In genomic region chr7:148711191-148712102, GRCh38 we compare ENCODE assay signal across 1 cellular context.
TF ChIP-seq lines count a peak whose summit lies in the region.

No MANE protein-coding gene starts in this region.

TF ChIP-seq in A549, 52 proteins besides CTCF, POLR2A, EP300 and RAD21 (continued from another document):
- TF ChIP-seq, protein P1, sequence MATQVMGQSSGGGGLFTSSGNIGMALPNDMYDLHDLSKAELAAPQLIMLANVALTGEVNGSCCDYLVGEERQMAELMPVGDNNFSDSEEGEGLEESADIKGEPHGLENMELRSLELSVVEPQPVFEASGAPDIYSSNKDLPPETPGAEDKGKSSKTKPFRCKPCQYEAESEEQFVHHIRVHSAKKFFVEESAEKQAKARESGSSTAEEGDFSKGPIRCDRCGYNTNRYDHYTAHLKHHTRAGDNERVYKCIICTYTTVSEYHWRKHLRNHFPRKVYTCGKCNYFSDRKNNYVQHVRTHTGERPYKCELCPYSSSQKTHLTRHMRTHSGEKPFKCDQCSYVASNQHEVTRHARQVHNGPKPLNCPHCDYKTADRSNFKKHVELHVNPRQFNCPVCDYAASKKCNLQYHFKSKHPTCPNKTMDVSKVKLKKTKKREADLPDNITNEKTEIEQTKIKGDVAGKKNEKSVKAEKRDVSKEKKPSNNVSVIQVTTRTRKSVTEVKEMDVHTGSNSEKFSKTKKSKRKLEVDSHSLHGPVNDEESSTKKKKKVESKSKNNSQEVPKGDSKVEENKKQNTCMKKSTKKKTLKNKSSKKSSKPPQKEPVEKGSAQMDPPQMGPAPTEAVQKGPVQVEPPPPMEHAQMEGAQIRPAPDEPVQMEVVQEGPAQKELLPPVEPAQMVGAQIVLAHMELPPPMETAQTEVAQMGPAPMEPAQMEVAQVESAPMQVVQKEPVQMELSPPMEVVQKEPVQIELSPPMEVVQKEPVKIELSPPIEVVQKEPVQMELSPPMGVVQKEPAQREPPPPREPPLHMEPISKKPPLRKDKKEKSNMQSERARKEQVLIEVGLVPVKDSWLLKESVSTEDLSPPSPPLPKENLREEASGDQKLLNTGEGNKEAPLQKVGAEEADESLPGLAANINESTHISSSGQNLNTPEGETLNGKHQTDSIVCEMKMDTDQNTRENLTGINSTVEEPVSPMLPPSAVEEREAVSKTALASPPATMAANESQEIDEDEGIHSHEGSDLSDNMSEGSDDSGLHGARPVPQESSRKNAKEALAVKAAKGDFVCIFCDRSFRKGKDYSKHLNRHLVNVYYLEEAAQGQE (IDR thresholded peaks at IDR 0.05) = no peak
